ENCODE assay signal across 8 cellular contexts in genomic region chr13:48531416-48532145, GRCh38. TPM values are rescaled to one million over a fixed set of nuclear protein-coding genes. Genes with fewer than 3 reads are reported as not detected.
DNase-seq lines count a peak whose midpoint lies in the region; ATAC-seq lines count a peak whose summit lies in the region.

No MANE protein-coding gene starts in this region.

- H2BK15ac ChIP-seq in neuronal stem cell (ENCODE audit: low read length), result no peak overlapping the region

- no peak overlapping the region for H3K23ac ChIP-seq in neuronal stem cell (ENCODE audit: low read depth, low read length, poor library complexity)

- CTCF ChIA-PET in activated CD8-positive, alpha-beta memory T cell treated with anti-CD3 and anti-CD28 coated beads, Interleukin-2, amount 10 ng/mL, durations not matched to agents 7 days and 5 days (lab: Charles Lee), result interaction anchor here (0.8 to 1.7 kb wide), 9 partner anchors 10 to 437 kb away, joined by 3 to 12 read pairs (median 3); partner anchors contain the start of gene MED4

- peak overlapping the region; percentile 96 for H3K27ac Mint-ChIP-seq in activated CD8-positive, alpha-beta memory T cell treated with anti-CD3 and anti-CD28 coated beads, Interleukin-2, amount 10 ng/mL, durations not matched to agents 7 days and 5 days
- H3K27ac Mint-ChIP-seq in T-helper 17 cell, result peak overlapping the region; percentile 98

- no peaks in the 10 kb centered on the region for H3K79me1 ChIP-seq in neuronal stem cell (ENCODE audit: low read depth, low read length)

- no peak overlapping the region for H3K9ac ChIP-seq in neuronal stem cell (ENCODE audit: low read depth, low read length, poor library complexity)

- no peak overlapping the region for H3K14ac ChIP-seq in neuronal stem cell (ENCODE audit: low read length)

- H3K27me3 Mint-ChIP-seq in activated CD8-positive, alpha-beta memory T cell treated with anti-CD3 and anti-CD28 coated beads, Interleukin-2, amount 10 ng/mL, durations not matched to agents 7 days and 5 days, result no peaks in the 10 kb centered on the region
- no peaks in the 10 kb centered on the region for H3K27me3 Mint-ChIP-seq in T-helper 17 cell

- H3K9me3 Mint-ChIP-seq in activated CD8-positive, alpha-beta memory T cell treated with anti-CD3 and anti-CD28 coated beads, Interleukin-2, amount 10 ng/mL, durations not matched to agents 7 days and 5 days (ENCODE audit: low read depth), result no peaks in the 10 kb centered on the region

- H3K27me3 ChIP-seq in neuronal stem cell (ENCODE audit: control insufficient read depth in 3 of 3, insufficient read depth in 3 of 3, low read depth in 1 of 3, low read length in 3 of 3), result peaks cover 0 to 4% (median 0%) of the 10 kb centered on the region in 3 experiments

- H3K4me3 ChIP-seq in neuronal stem cell (ENCODE audit: low read length in 2 of 2), result peak overlapping the region in 1 of 2 donors; percentile 77

- peak overlapping the region; percentile 98 for H2AFZ ChIP-seq in neuronal stem cell (ENCODE audit: low read length)

- H3K36me3 ChIP-seq in neuronal stem cell (replicated peaks in 1 of 2; ENCODE audit: control insufficient read depth in 2 of 2, insufficient read depth in 2 of 2, low read length in 2 of 2), result no peaks in the 10 kb centered on the region

- H3K4ac ChIP-seq in neuronal stem cell (ENCODE audit: low read length), result no peak overlapping the region

- no peak overlapping the region for H4K8ac ChIP-seq in neuronal stem cell (ENCODE audit: low read depth, low read length)

- no peaks in the 10 kb centered on the region for H3K9me3 ChIP-seq in T-helper 17 cell (ENCODE audit: control insufficient read depth, low read length, poor library complexity, severe bottlenecking)
- H3K9me3 ChIP-seq in neuronal stem cell (replicated peaks in 1 of 2; ENCODE audit: control insufficient read depth in 2 of 2, insufficient read depth in 1 of 2, low read depth in 1 of 2, low read length in 2 of 2), result no peaks in the 10 kb centered on the region

- no peak overlapping the region for H2BK5ac ChIP-seq in neuronal stem cell (ENCODE audit: low read length)

- peak overlapping the region; percentile 71 for H3K27ac ChIP-seq in epithelial cell of prostate
- no peak overlapping the region for H3K27ac ChIP-seq in neuronal stem cell (replicated peaks; ENCODE audit: low read length)

- WGBS in neuronal stem cell (ENCODE audit: extremely low coverage in 2 of 2, insufficient read length in 2 of 2, insufficient replicate concordance in 1 of 2), 2 donors, result no CpG with 5 or more reads among the region's 17 CpGs

- H2AK5ac ChIP-seq in neuronal stem cell (ENCODE audit: low read depth, low read length), result no peak overlapping the region

- DNase-seq in activated CD8-positive, alpha-beta memory T cell treated with anti-CD3 and anti-CD28 coated beads, Interleukin-2, amount 10 ng/mL, durations not matched to agents 7 days and 5 days, result no peak
- no peak for DNase-seq in activated CD8-positive, alpha-beta memory T cell treated with anti-CD3 and anti-CD28 coated beads, Interleukin-2, amount 50 U/mL, for 4 hours
- DNase-seq in T-helper 17 cell, result no peak
- DNase-seq in epithelial cell of prostate (ENCODE audit: low read depth, low spot score), result no peak
- no peak for DNase-seq in neuronal stem cell (ENCODE audit: low spot score)
- DNase-seq in middle frontal gyrus (ENCODE audit: extremely low spot score, low spot score), result no peak
- DNase-seq in GM19238 (ENCODE audit: insufficient read length, low spot score), result no peak

- peak overlapping the region; percentile 81 for H3K4me3 Mint-ChIP-seq in activated CD8-positive, alpha-beta memory T cell treated with anti-CD3 and anti-CD28 coated beads, Interleukin-2, amount 10 ng/mL, durations not matched to agents 7 days and 5 days
- peak overlapping the region; percentile 94 for H3K4me3 Mint-ChIP-seq in T-helper 17 cell

- H3K18ac ChIP-seq in neuronal stem cell (ENCODE audit: low read length), result no peak overlapping the region

- no peak for ATAC-seq in activated CD8-positive, alpha-beta memory T cell treated with anti-CD3 and anti-CD28 coated beads, Interleukin-2, amount 10 ng/mL, durations not matched to agents 7 days and 5 days
- no peak for ATAC-seq in T-helper 17 cell
- ATAC-seq in HG02973 (IDR thresholded peaks at IDR 0.05; ENCODE audit: unreplicated experiment), result no peak

- H4K91ac ChIP-seq in neuronal stem cell (ENCODE audit: low read depth, low read length, poor library complexity), result no peak overlapping the region

- H2BK120ac ChIP-seq in neuronal stem cell (ENCODE audit: low read depth, low read length), result no peak overlapping the region

- no peak overlapping the region for H2BK12ac ChIP-seq in neuronal stem cell (ENCODE audit: low read length)

- peak overlapping the region; percentile 75 for H3K4me2 ChIP-seq in neuronal stem cell (ENCODE audit: insufficient read depth, low read length, poor library complexity, severe bottlenecking)

- peaks cover 0 to 9% of the 10 kb centered on the region in 2 donors for H3K4me1 ChIP-seq in neuronal stem cell (ENCODE audit: control insufficient read depth in 2 of 2, insufficient read depth in 1 of 2, low read depth in 1 of 2, low read length in 2 of 2)

- peaks cover 48% of the 10 kb centered on the region for H3K4me1 Mint-ChIP-seq in activated CD8-positive, alpha-beta memory T cell treated with anti-CD3 and anti-CD28 coated beads, Interleukin-2, amount 10 ng/mL, durations not matched to agents 7 days and 5 days
- H3K4me1 Mint-ChIP-seq in T-helper 17 cell, result peaks cover 16% of the 10 kb centered on the region

- peaks cover 28% of the 10 kb centered on the region for H3K36me3 Mint-ChIP-seq in activated CD8-positive, alpha-beta memory T cell treated with anti-CD3 and anti-CD28 coated beads, Interleukin-2, amount 10 ng/mL, durations not matched to agents 7 days and 5 days
- H3K36me3 Mint-ChIP-seq in T-helper 17 cell (ENCODE audit: low read depth), result no peaks in the 10 kb centered on the region

RNA-seq across cellular contexts. Expression of gene RCBTB2, which starts 1.3 kb away (rescaled TPM):
- 10 to 100 TPM; 17.0 to 22.5 TPM for total RNA-seq in activated CD8-positive, alpha-beta memory T cell treated with anti-CD3 and anti-CD28 coated beads, Interleukin-2, amount 10 ng/mL, durations not matched to agents 7 days and 5 days
- 10 to 100 TPM; 12.5 to 13.7 TPM for total RNA-seq in T-helper 17 cell
- polyA plus RNA-seq in neuronal stem cell (2013, experiment 1 of 2), result 17.5 TPM
- 17.4 TPM for polyA plus RNA-seq in neuronal stem cell (2013, experiment 2 of 2)
